ENCODE assay signal across 9 cellular contexts in genomic region chr2:75640621-75641121, GRCh38. TPM values are rescaled to one million over a fixed set of nuclear protein-coding genes. Genes with fewer than 3 reads are reported as not detected.
DNase-seq lines count a peak whose midpoint lies in the region; ATAC-seq, FAIRE-seq and TF ChIP-seq lines count a peak whose summit lies in the region.
"Had no signal": no experiment of that assay in that cellular context is flagged by ENCODE, and none has a peak within 500 bp of the region (broad histone marks: within the 10 kb centered on the region; RNA-seq: fewer than 3 reads in every experiment).

No MANE protein-coding gene starts in this region.

- no peaks in the 10 kb centered on the region for H3K9me3 Mint-ChIP-seq in activated T-helper 17 cell treated with anti-CD3 and anti-CD28 coated beads, Interleukin-2, amount 50 U/mL, for 72 hours

- ATAC-seq in GM19455 (IDR thresholded peaks at IDR 0.05; ENCODE audit: unreplicated experiment) (peak; percentile 94), HG03469 (IDR thresholded peaks at IDR 0.05; ENCODE audit: unreplicated experiment) (peak; percentile 96), Panc1 (peak; percentile 97), pancreas (peak; percentile 97 to 100 (median 99)), upper lobe of right lung (peak; percentile 98)
- ATAC-seq in activated T-helper 17 cell treated with anti-CD3 and anti-CD28 coated beads, Interleukin-2, amount 50 U/mL, for 72 hours (replicated peaks): peak; percentile 89

- peaks cover 24% of the 10 kb centered on the region for H3K27me3 Mint-ChIP-seq in activated T-helper 17 cell treated with anti-CD3 and anti-CD28 coated beads, Interleukin-2, amount 50 U/mL, for 72 hours

- no peaks in the 10 kb centered on the region for H3K4me1 Mint-ChIP-seq in activated T-helper 17 cell treated with anti-CD3 and anti-CD28 coated beads, Interleukin-2, amount 50 U/mL, for 72 hours

- no peaks in the 10 kb centered on the region for H3K9me3 ChIP-seq in Panc1 (ENCODE audit: control insufficient read depth, insufficient read depth, low read depth, low read length)
- H3K9me3 ChIP-seq in pancreas: no peaks in the 10 kb centered on the region
- H3K9me3 ChIP-seq in upper lobe of right lung: no peaks in the 10 kb centered on the region

- H3K27ac Mint-ChIP-seq in activated T-helper 17 cell treated with anti-CD3 and anti-CD28 coated beads, Interleukin-2, amount 50 U/mL, for 72 hours: no peak overlapping the region

- in situ Hi-C loops in Panc1 (cut with HindIII; ENCODE audit: low pct_unique_long_range_greater_than_20kb, low sequenced_read_pairs): no loop called here

- H3K36me3 Mint-ChIP-seq in activated T-helper 17 cell treated with anti-CD3 and anti-CD28 coated beads, Interleukin-2, amount 50 U/mL, for 72 hours (ENCODE audit: low read depth): no peaks in the 10 kb centered on the region

- TF ChIP-seq CTCF in Panc1 (IDR thresholded peaks at IDR 0.05) (peak; percentile 99), pancreas (IDR thresholded peaks at IDR 0.05) (peak; percentile 82 to 98 (median 96)), upper lobe of right lung (IDR thresholded peaks at IDR 0.05) (peak; percentile 99)

- DNase-seq in DMS53 treated with DMSO at 0.1 percent for 48 hours (lab: John Stamatoyannopoulos, UW; ENCODE audit: unreplicated experiment) (peak; percentile 29), Panc1 (ENCODE audit: low read depth, low spot score) (peak; percentile 63), foreskin melanocyte (peak; percentile 73), pancreas (peak; percentile 45 to 76 (median 55)), upper lobe of right lung (peak; percentile 80)

- no TSS peak for BruUV-seq in Panc1 (replicated peaks; lab: Mats Ljungman, UMichigan)

- H3K27me3 ChIP-seq in Panc1 (ENCODE audit: control insufficient read depth, insufficient read depth, low read length) (peaks cover 5% of the 10 kb centered on the region; the same call in 1 of the 2 replicates), pancreas (no peaks in the 10 kb centered on the region), upper lobe of right lung (no peaks in the 10 kb centered on the region)

- no peak overlapping the region for H3K4me3 ChIP-seq in Panc1 (ENCODE audit: low read depth in 2 of 2, low read length in 2 of 2)
- H3K4me3 ChIP-seq in pancreas: no peak overlapping the region
- H3K4me3 ChIP-seq in upper lobe of right lung: no peak overlapping the region

- CTCF ChIA-PET in Panc1 (lab: Charles Lee): interaction anchor here (0.6 to 1.5 kb wide), 2 partner anchors 16 to 36 kb away, joined by 3 to 4 read pairs; no protein-coding TSS in a partner anchor

- POLR2A ChIA-PET in Panc1 (lab: Charles Lee): no interaction called here

- intact Hi-C loops in Panc1 (cut with micrococcal nuclease; ENCODE audit: unreplicated experiment) (loop anchor here (1.0 kb wide), 1 partner anchor 37 kb away; no protein-coding TSS in a partner anchor), pancreas (cut with DNase I) (no loop called here), upper lobe of right lung (cut with DNase I) (no loop called here)

- no peak overlapping the region for H3K27ac ChIP-seq in Panc1 (ENCODE audit: low read length)
- H3K27ac ChIP-seq in pancreas: peak overlapping the region in 2 of 4 donors; percentile 28 to 40
- no peak overlapping the region for H3K27ac ChIP-seq in upper lobe of right lung
- H3K27ac ChIP-seq: epithelial cell of prostate had no signal

- 0 to 2% methylated on average over 3 of the region's 3 CpGs for WGBS in pancreas, 2 donors

- no peak overlapping the region for H3K4me3 Mint-ChIP-seq in activated T-helper 17 cell treated with anti-CD3 and anti-CD28 coated beads, Interleukin-2, amount 50 U/mL, for 72 hours

- H3K4me1 ChIP-seq in Panc1 (ENCODE audit: control insufficient read depth, insufficient read depth, low read length) (no peaks in the 10 kb centered on the region), pancreas (peaks cover 4 to 9% (median 6%) of the 10 kb centered on the region in 3 donors), upper lobe of right lung (peaks cover 12% of the 10 kb centered on the region)

- no peak for FAIRE-seq in pancreas (lab: Jason Lieb, UNC)

- H3K36me3 ChIP-seq in Panc1 (ENCODE audit: control insufficient read depth, insufficient read depth, low read length) (no peaks in the 10 kb centered on the region), pancreas (no peaks in the 10 kb centered on the region), upper lobe of right lung (no peaks in the 10 kb centered on the region)

RNA-seq across cellular contexts. Expression of gene MRPL19, which starts 5.9 kb away (rescaled TPM):
- total RNA-seq in Panc1 (2021; ENCODE audit: unreplicated experiment) (50.2 TPM), pancreas (10 to 100 TPM; 15.4 to 28.5 (median 22.4) TPM), upper lobe of right lung (41.0 TPM)
- polyA plus RNA-seq in Panc1 (2012; ENCODE audit: insufficient read length): 24.8 TPM
- 10 to 100 TPM; 37.0 to 69.2 TPM for total RNA-seq in activated T-helper 17 cell treated with anti-CD3 and anti-CD28 coated beads, Interleukin-2, amount 50 U/mL, for 72 hours
- 10 to 100 TPM in 1 of 2 donors, 1 to 10 TPM in 1; 7.5 to 13.3 TPM for polyA plus RNA-seq in pancreas

Comparison
In these comparisons a context has a peak if more than half of its experiments do, and no peak if none do; other contexts are left out.
1. DNase-seq: peak in every context shown above with its lines; median percentile 80 in upper lobe of right lung; 73 in foreskin melanocyte; 63 in Panc1; 55 in pancreas; 29 in DMS53 treated with DMSO at 0.1 percent for 48 hours.